Comparison of ENCODE assay signal across 29 cellular contexts in the genomic region with DNA sequence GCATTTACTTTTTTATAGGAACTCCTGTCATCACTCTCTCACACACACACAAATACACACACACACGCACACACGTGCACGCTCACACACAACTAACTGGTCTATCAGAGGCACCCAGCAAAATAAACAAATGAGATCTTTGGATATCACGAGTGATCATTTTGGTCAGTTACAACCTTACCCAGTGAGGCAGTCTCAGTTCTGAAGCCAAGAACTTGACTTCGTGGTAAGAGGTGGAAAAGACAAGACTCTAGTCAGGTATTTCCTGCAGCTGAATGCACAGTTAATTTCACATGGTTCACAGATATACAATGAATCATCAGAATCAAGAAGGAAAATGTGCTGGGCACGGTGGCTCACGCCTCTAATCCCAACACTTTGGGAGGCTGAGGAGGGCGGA. TPM values are rescaled to one million over a fixed set of nuclear protein-coding genes. Genes with fewer than 3 reads are reported as not detected.
DNase-seq lines count a peak whose midpoint lies in the region; ATAC-seq, FAIRE-seq and TF ChIP-seq lines count a peak whose summit lies in the region.
"Had no signal": no experiment of that assay in that cellular context is flagged by ENCODE, and none has a peak within 500 bp of the region (broad histone marks: within the 10 kb centered on the region; RNA-seq: fewer than 3 reads in every experiment).

No MANE protein-coding gene starts in this region.

- no peaks in the 10 kb centered on the region for H3K36me3 ChIP-seq in DND-41 (ENCODE audit: insufficient read depth, low read length)
- no peaks in the 10 kb centered on the region for H3K36me3 ChIP-seq in prostate gland
- H3K36me3 ChIP-seq: brain microvascular endothelial cell, neutrophil, sigmoid colon had no signal

- peaks cover 41% of the 10 kb centered on the region for H3K4me1 Mint-ChIP-seq in activated CD8-positive, alpha-beta T cell treated with anti-CD3 and anti-CD28 coated beads for 36 hours (ENCODE audit: low read depth)

- CTCF ChIA-PET in activated CD8-positive, alpha-beta T cell treated with anti-CD3 and anti-CD28 coated beads for 36 hours (lab: Charles Lee): interaction anchor here (1.9 kb wide), 1 partner anchor 43 kb away, joined by 6 read pairs; no protein-coding TSS in a partner anchor

- no peak overlapping the region for H3K4me3 Mint-ChIP-seq in activated CD8-positive, alpha-beta T cell treated with anti-CD3 and anti-CD28 coated beads for 36 hours
- H3K4me3 Mint-ChIP-seq: activated naive CD8-positive, alpha-beta T cell treated with anti-CD3 and anti-CD28 coated beads, Interleukin-2, amount 50 U/mL, for 24 hours; memory B cell; stimulated activated naive B cell treated with anti-CD40 and anti-IgM and Interleukin-4, amounts not matched to agents 10 μg/mL and 1 μg/mL and 100 μg/mL, for 72 hours had no signal

- H3K27ac Mint-ChIP-seq in activated CD8-positive, alpha-beta T cell treated with anti-CD3 and anti-CD28 coated beads for 36 hours: no peak overlapping the region
- H3K27ac Mint-ChIP-seq: activated naive CD8-positive, alpha-beta T cell treated with anti-CD3 and anti-CD28 coated beads, Interleukin-2, amount 50 U/mL, for 24 hours; memory B cell; stimulated activated naive B cell treated with anti-CD40 and anti-IgM and Interleukin-4, amounts not matched to agents 10 μg/mL and 1 μg/mL and 100 μg/mL, for 72 hours had no signal

- H4K20me1 ChIP-seq in DND-41 (ENCODE audit: insufficient read depth, low read length): 0 out of 2 replicates have a peak, but pooled peaks cover 4% of the 10 kb centered on the region

- H3K4me3 ChIP-seq in DND-41 (ENCODE audit: low read depth in 1 of 2, low read length in 2 of 2): no peak overlapping the region
- H3K4me3 ChIP-seq in prostate gland: no peak overlapping the region
- H3K4me3 ChIP-seq: BLaER1 treated with 17β-estradiol and CSF1 and Interleukin-3, amounts not matched to agents 10 nM and 100 nM; GM23248; sigmoid colon had no signal

- H3K4me1 ChIP-seq in DND-41 (ENCODE audit: insufficient read depth, low read length) (no peaks in the 10 kb centered on the region), prostate gland (replicated peaks) (peaks cover 4% of the 10 kb centered on the region)

- H3K9me3 ChIP-seq in DND-41 (ENCODE audit: insufficient read depth, low read length, severe bottlenecking) (no peaks in the 10 kb centered on the region), prostate gland (no peaks in the 10 kb centered on the region)
- H3K9me3 ChIP-seq: neutrophil, sigmoid colon had no signal

- no peak overlapping the region for H3K9ac ChIP-seq in DND-41 (ENCODE audit: low read depth, low read length)
- H3K9ac ChIP-seq: BLaER1 treated with 17β-estradiol and CSF1 and Interleukin-3, amounts not matched to agents 10 nM and 100 nM; GM23248 had no signal

- H3K27ac ChIP-seq in DND-41 (ENCODE audit: low read length) (no peak overlapping the region), prostate gland (peak overlapping the region in 1 of 2 donors; percentile 20)
- H3K27ac ChIP-seq: BLaER1 treated with 17β-estradiol and CSF1 and Interleukin-3, amounts not matched to agents 10 nM and 100 nM; brain microvascular endothelial cell; GM23248; neutrophil; sigmoid colon had no signal

- 61% methylated on average over 8 of the region's 8 CpGs for WGBS in prostate gland

- POLR2A ChIA-PET in activated CD8-positive, alpha-beta T cell treated with anti-CD3 and anti-CD28 coated beads for 36 hours (lab: Charles Lee): no interaction called here

- H3K79me2 ChIP-seq in DND-41 (ENCODE audit: insufficient read depth, low read length): peaks cover 14% of the 10 kb centered on the region

- no peak for TF ChIP-seq POLR2A in prostate gland (IDR thresholded peaks at IDR 0.05)

- FAIRE-seq in GM19239 (lab: Jason Lieb, UNC): peak; percentile 47
- FAIRE-seq: colon, GM12891, HepG2 had no signal

- no peak overlapping the region for H2AFZ ChIP-seq in DND-41 (ENCODE audit: low read depth, low read length)
- H2AFZ ChIP-seq: GM23248 had no signal

- no peaks in the 10 kb centered on the region for H3K9me3 Mint-ChIP-seq in activated CD8-positive, alpha-beta T cell treated with anti-CD3 and anti-CD28 coated beads for 36 hours
- H3K9me3 Mint-ChIP-seq: activated naive CD8-positive, alpha-beta T cell treated with anti-CD3 and anti-CD28 coated beads, Interleukin-2, amount 50 U/mL, for 24 hours; memory B cell; stimulated activated naive B cell treated with anti-CD40 and anti-IgM and Interleukin-4, amounts not matched to agents 10 μg/mL and 1 μg/mL and 100 μg/mL, for 72 hours had no signal

- H3K27me3 ChIP-seq in DND-41 (ENCODE audit: insufficient read depth, low read length, poor library complexity) (no peaks in the 10 kb centered on the region), prostate gland (replicated peaks; ENCODE audit: insufficient read depth) (no peaks in the 10 kb centered on the region)
- H3K27me3 ChIP-seq: BLaER1 treated with 17β-estradiol and CSF1 and Interleukin-3, amounts not matched to agents 10 nM and 100 nM; brain microvascular endothelial cell; neutrophil; sigmoid colon had no signal

- TF ChIP-seq CTCF in DND-41 (IDR thresholded peaks at IDR 0.05; ENCODE audit: borderline replicate concordance, extremely low read depth, low read length, poor library complexity, severe bottlenecking) (no peak), prostate gland (IDR thresholded peaks at IDR 0.05) (no peak)
- TF ChIP-seq CTCF in activated CD8-positive, alpha-beta T cell treated with anti-CD3 and anti-CD28 coated beads for 36 hours (IDR thresholded peaks at IDR 0.05): no peak

- peaks cover 2% of the 10 kb centered on the region for H3K36me3 Mint-ChIP-seq in activated CD8-positive, alpha-beta T cell treated with anti-CD3 and anti-CD28 coated beads for 36 hours (ENCODE audit: low read depth)

- ATAC-seq in DND-41 (ENCODE audit: insufficient read depth, low read depth) (peak; percentile 22; the same call in 1 of the 3 replicates), HG02884 (IDR thresholded peaks at IDR 0.05; ENCODE audit: unreplicated experiment) (no peak)
- ATAC-seq in activated CD8-positive, alpha-beta T cell treated with anti-CD3 and anti-CD28 coated beads for 36 hours: peak; percentile 49
- ATAC-seq: activated naive CD8-positive, alpha-beta T cell treated with anti-CD3 and anti-CD28 coated beads, Interleukin-2, amount 50 U/mL, for 24 hours; HepG2; left colon; PC-3; stimulated activated naive B cell treated with anti-CD40 and anti-IgM and Interleukin-4, amounts not matched to agents 10 μg/mL and 1 μg/mL and 100 μg/mL, for 72 hours had no signal

- DNase-seq in DND-41 (no peak), GM19239 (ENCODE audit: insufficient read length, low spot score) (no peak), iris pigment epithelial cell (ENCODE audit: low read depth) (peak; percentile 55), prostate gland (ENCODE audit: low spot score) (no peak), NCI-H1048 (lab: John Stamatoyannopoulos, UW) (no peak)
- DNase-seq in activated CD8-positive, alpha-beta T cell treated with anti-CD3 and anti-CD28 coated beads for 36 hours: no peak
- DNase-seq: activated CD8-positive, alpha-beta memory T cell treated with anti-CD3 and anti-CD28 coated beads, Interleukin-2, amount 50 U/mL, for 48 hours; activated naive CD8-positive, alpha-beta T cell treated with anti-CD3 and anti-CD28 coated beads, Interleukin-2, amount 50 U/mL, for 24 hours; brain microvascular endothelial cell; Calu3; effector CD8-positive, alpha-beta T cell; GM23248; left colon; NCI-H1092; NCI-H187; NCI-H2171; NCI-H524; NK-92 treated with Interleukin-12 subunit alpha and Interleukin-12 subunit beta, amount 100 ng/mL, for 24 hours; PC-3; sigmoid colon; stimulated activated CD4-positive, alpha-beta T cell treated with anti-CD3 and anti-CD28 coated beads, Interleukin-4, amount 100 ng/mL, for 24 hours; stimulated activated naive B cell treated with anti-CD40 and anti-IgM and Interleukin-4, amounts not matched to agents 10 μg/mL and 1 μg/mL and 100 μg/mL, for 72 hours had no signal

- no peaks in the 10 kb centered on the region for H3K27me3 Mint-ChIP-seq in activated CD8-positive, alpha-beta T cell treated with anti-CD3 and anti-CD28 coated beads for 36 hours
- H3K27me3 Mint-ChIP-seq: activated naive CD8-positive, alpha-beta T cell treated with anti-CD3 and anti-CD28 coated beads, Interleukin-2, amount 50 U/mL, for 24 hours; memory B cell; stimulated activated naive B cell treated with anti-CD40 and anti-IgM and Interleukin-4, amounts not matched to agents 10 μg/mL and 1 μg/mL and 100 μg/mL, for 72 hours had no signal

- intact Hi-C loops in activated CD8-positive, alpha-beta T cell treated with anti-CD3 and anti-CD28 coated beads for 36 hours (cut with micrococcal nuclease): no loop called here
- intact Hi-C loops in prostate gland (cut with DNase I): no loop called here

- H3K4me2 ChIP-seq in DND-41 (ENCODE audit: insufficient read depth, low read length): no peak overlapping the region
- H3K4me2 ChIP-seq: BLaER1 treated with 17β-estradiol and CSF1 and Interleukin-3, amounts not matched to agents 10 nM and 100 nM had no signal

RNA-seq across cellular contexts. Expression of a gene that starts 39.4 kb away (rescaled TPM):
- 10 to 100 TPM; 22.0 to 22.6 TPM for total RNA-seq in activated CD8-positive, alpha-beta T cell treated with anti-CD3 and anti-CD28 coated beads for 36 hours
- 10 to 100 TPM; 37.9 to 46.7 TPM for total RNA-seq in prostate gland
